Comparison of ENCODE assay signal across 14 cellular contexts in genomic region chr6:113635222-113635970, GRCh38.
DNase-seq lines count a peak whose midpoint lies in the region; ATAC-seq, FAIRE-seq and TF ChIP-seq lines count a peak whose summit lies in the region.
"Had no signal": no experiment of that assay in that cellular context is flagged by ENCODE, and none has a peak within 500 bp of the region (broad histone marks: within the 10 kb centered on the region; RNA-seq: fewer than 3 reads in every experiment).

No MANE protein-coding gene starts in this region.

- H3K27me3 ChIP-seq in skeletal muscle tissue (ENCODE audit: control insufficient read depth in 3 of 3, insufficient read depth in 3 of 3, low read length in 3 of 3) = no peaks in the 10 kb centered on the region

- CTCF ChIA-PET in OCI-LY7 (lab: Charles Lee; ENCODE audit: unreplicated experiment) = no interaction called here
- CTCF ChIA-PET in activated CD4-positive, alpha-beta memory T cell treated with anti-CD3 and anti-CD28 coated beads, Interleukin-2, amount 10 ng/mL, durations not matched to agents 7 days and 5 days (lab: Charles Lee) = no interaction called here
- CTCF ChIA-PET in activated CD4-positive, alpha-beta T cell treated with anti-CD3 and anti-CD28 coated beads for 36 hours (lab: Charles Lee) = no interaction called here

- TF ChIP-seq CTCF in OCI-LY7 (conservative IDR thresholded peaks at IDR 0.05; ENCODE audit: low read length) = no peak

- H3K9me2 ChIP-seq in OCI-LY7 (ENCODE audit: insufficient read depth, low read length) = no peaks in the 10 kb centered on the region

- H3K4me2 ChIP-seq in OCI-LY7 (ENCODE audit: low read length) = peak overlapping the region; percentile 51

- H3K4me1 Mint-ChIP-seq in activated CD4-positive, alpha-beta memory T cell treated with anti-CD3 and anti-CD28 coated beads, Interleukin-2, amount 10 ng/mL, durations not matched to agents 7 days and 5 days = peaks cover 19% of the 10 kb centered on the region
- H3K4me1 Mint-ChIP-seq in activated CD4-positive, alpha-beta T cell treated with anti-CD3 and anti-CD28 coated beads for 36 hours = peaks cover 35% of the 10 kb centered on the region

- no peaks in the 10 kb centered on the region for H3K9me3 Mint-ChIP-seq in activated CD4-positive, alpha-beta memory T cell treated with anti-CD3 and anti-CD28 coated beads, Interleukin-2, amount 10 ng/mL, durations not matched to agents 7 days and 5 days
- H3K9me3 Mint-ChIP-seq in activated CD4-positive, alpha-beta T cell treated with anti-CD3 and anti-CD28 coated beads for 36 hours (ENCODE audit: low read depth) = no peaks in the 10 kb centered on the region

- intact Hi-C loops in OCI-LY7 (cut with micrococcal nuclease; ENCODE audit: unreplicated experiment) = loop anchor here (10.0 kb wide), 2 partner anchors 251 to 339 kb away; partner anchors contain the start of gene HDAC2
- intact Hi-C loops in activated CD4-positive, alpha-beta T cell treated with anti-CD3 and anti-CD28 coated beads for 36 hours (cut with DNase I, micrococcal nuclease) = loop anchor here in 1 of 2 experiments (2.0 to 10.0 kb wide), 2 partner anchors 55 to 1351 kb away; no protein-coding TSS in a partner anchor

- ATAC-seq in activated CD4-positive, alpha-beta T cell treated with anti-CD3 and anti-CD28 coated beads for 36 hours = no peak
- ATAC-seq: Panc1 had no signal

- H4K20me1 ChIP-seq in OCI-LY7 (ENCODE audit: insufficient read depth, low read length) = no peaks in the 10 kb centered on the region

- H3K9ac ChIP-seq in skeletal muscle tissue (ENCODE audit: low read depth in 1 of 3, low read length in 3 of 3) = no peak overlapping the region

- no peaks in the 10 kb centered on the region for H3K36me3 Mint-ChIP-seq in activated CD4-positive, alpha-beta memory T cell treated with anti-CD3 and anti-CD28 coated beads, Interleukin-2, amount 10 ng/mL, durations not matched to agents 7 days and 5 days (ENCODE audit: low read depth)
- H3K36me3 Mint-ChIP-seq in activated CD4-positive, alpha-beta T cell treated with anti-CD3 and anti-CD28 coated beads for 36 hours (ENCODE audit: low read depth) = no peaks in the 10 kb centered on the region

- peak overlapping the region; percentile 6 for H3K4me3 ChIP-seq in OCI-LY7 (ENCODE audit: low read depth, low read length, poor library complexity, severe bottlenecking)
- no peak overlapping the region for H3K4me3 ChIP-seq in skeletal muscle tissue (ENCODE audit: low read length in 3 of 3)

- H3K27me3 Mint-ChIP-seq in activated CD4-positive, alpha-beta memory T cell treated with anti-CD3 and anti-CD28 coated beads, Interleukin-2, amount 10 ng/mL, durations not matched to agents 7 days and 5 days = peaks cover 2% of the 10 kb centered on the region
- peaks cover 12% of the 10 kb centered on the region for H3K27me3 Mint-ChIP-seq in activated CD4-positive, alpha-beta T cell treated with anti-CD3 and anti-CD28 coated beads for 36 hours

- H3K27ac Mint-ChIP-seq in activated CD4-positive, alpha-beta memory T cell treated with anti-CD3 and anti-CD28 coated beads, Interleukin-2, amount 10 ng/mL, durations not matched to agents 7 days and 5 days = no peak overlapping the region
- H3K27ac Mint-ChIP-seq in activated CD4-positive, alpha-beta T cell treated with anti-CD3 and anti-CD28 coated beads for 36 hours = no peak overlapping the region

- peak overlapping the region; percentile 78; the same call in 1 of the 2 replicates for H2AFZ ChIP-seq in OCI-LY7 (ENCODE audit: low read length)

- DNase-seq in ELF-1 (ENCODE audit: low read depth, low spot score) = peak; percentile 21
- DNase-seq in OCI-LY7 (ENCODE audit: low spot score) = no peak
- DNase-seq in stimulated activated CD4-positive, alpha-beta T cell treated with anti-CD3 and anti-CD28 coated beads, Interleukin-4, amount 100 ng/mL, for 24 hours = no peak
- no peak for DNase-seq in activated CD4-positive, alpha-beta memory T cell treated with anti-CD3 and anti-CD28 coated beads, Interleukin-2, amount 10 ng/mL, durations not matched to agents 7 days and 5 days
- no peak for DNase-seq in activated CD4-positive, alpha-beta T cell treated with anti-CD3 and anti-CD28 coated beads for 36 hours
- DNase-seq in H4 (ENCODE audit: low spot score) = no peak
- DNase-seq: activated naive CD4-positive, alpha-beta T cell; effector memory CD4-positive, alpha-beta T cell; NCI-H1694 treated with DMSO at 0.1 percent for 48 hours; NCI-H524 treated with DMSO at 0.1 percent for 48 hours; WERI-Rb-1 had no signal

- H3K27ac ChIP-seq in OCI-LY7 (ENCODE audit: low read depth, low read length, poor library complexity, severe bottlenecking) (peak overlapping the region; percentile 27), skeletal muscle tissue (ENCODE audit: low read depth, low read length) (peak overlapping the region; percentile 61)
- H3K27ac ChIP-seq: WERI-Rb-1 had no signal

- H3K4me1 ChIP-seq in OCI-LY7 (ENCODE audit: insufficient read depth, low read length, poor library complexity, severe bottlenecking) (peaks cover 75% of the 10 kb centered on the region), skeletal muscle tissue (ENCODE audit: control insufficient read depth in 3 of 3, insufficient read depth in 3 of 3, low read length in 3 of 3) (peaks cover 10 to 29% (median 20%) of the 10 kb centered on the region in 3 donors)

- H3K4me3 Mint-ChIP-seq in activated CD4-positive, alpha-beta memory T cell treated with anti-CD3 and anti-CD28 coated beads, Interleukin-2, amount 10 ng/mL, durations not matched to agents 7 days and 5 days = no peak overlapping the region
- H3K4me3 Mint-ChIP-seq in activated CD4-positive, alpha-beta T cell treated with anti-CD3 and anti-CD28 coated beads for 36 hours = no peak overlapping the region

- POLR2A ChIA-PET in OCI-LY7 (lab: Charles Lee) = interaction anchor here (0.9 to 2.7 kb wide), 2 partner anchors 8 to 11 kb away, joined by 3 to 13 read pairs; no protein-coding TSS in a partner anchor
- POLR2A ChIA-PET in activated CD4-positive, alpha-beta memory T cell treated with anti-CD3 and anti-CD28 coated beads, Interleukin-2, amount 10 ng/mL, durations not matched to agents 7 days and 5 days (lab: Charles Lee) = no interaction called here
- POLR2A ChIA-PET in activated CD4-positive, alpha-beta T cell treated with anti-CD3 and anti-CD28 coated beads for 36 hours (lab: Charles Lee) = no interaction called here

- no TSS peak for BruUV-seq in OCI-LY7 (replicated peaks; lab: Mats Ljungman, UMichigan)

- no peaks in the 10 kb centered on the region for H3K36me3 ChIP-seq in OCI-LY7 (ENCODE audit: insufficient read depth, low read length)
- no peaks in the 10 kb centered on the region for H3K36me3 ChIP-seq in skeletal muscle tissue (ENCODE audit: control insufficient read depth in 3 of 3, insufficient read depth in 3 of 3, low read length in 3 of 3)
- H3K36me3 ChIP-seq: WERI-Rb-1 had no signal

- no peaks in the 10 kb centered on the region for H3K79me2 ChIP-seq in OCI-LY7 (ENCODE audit: insufficient read depth, low read depth, low read length)

- H3K9me3 ChIP-seq in OCI-LY7 (ENCODE audit: low read length) (no peaks in the 10 kb centered on the region), skeletal muscle tissue (ENCODE audit: control insufficient read depth in 3 of 3, low read length in 3 of 3) (no peaks in the 10 kb centered on the region)

- FAIRE-seq in islet of Langerhans (lab: Jason Lieb, UNC) = peak; percentile 82
